1 cellular context compared by ENCODE assay signal in the genomic region with DNA sequence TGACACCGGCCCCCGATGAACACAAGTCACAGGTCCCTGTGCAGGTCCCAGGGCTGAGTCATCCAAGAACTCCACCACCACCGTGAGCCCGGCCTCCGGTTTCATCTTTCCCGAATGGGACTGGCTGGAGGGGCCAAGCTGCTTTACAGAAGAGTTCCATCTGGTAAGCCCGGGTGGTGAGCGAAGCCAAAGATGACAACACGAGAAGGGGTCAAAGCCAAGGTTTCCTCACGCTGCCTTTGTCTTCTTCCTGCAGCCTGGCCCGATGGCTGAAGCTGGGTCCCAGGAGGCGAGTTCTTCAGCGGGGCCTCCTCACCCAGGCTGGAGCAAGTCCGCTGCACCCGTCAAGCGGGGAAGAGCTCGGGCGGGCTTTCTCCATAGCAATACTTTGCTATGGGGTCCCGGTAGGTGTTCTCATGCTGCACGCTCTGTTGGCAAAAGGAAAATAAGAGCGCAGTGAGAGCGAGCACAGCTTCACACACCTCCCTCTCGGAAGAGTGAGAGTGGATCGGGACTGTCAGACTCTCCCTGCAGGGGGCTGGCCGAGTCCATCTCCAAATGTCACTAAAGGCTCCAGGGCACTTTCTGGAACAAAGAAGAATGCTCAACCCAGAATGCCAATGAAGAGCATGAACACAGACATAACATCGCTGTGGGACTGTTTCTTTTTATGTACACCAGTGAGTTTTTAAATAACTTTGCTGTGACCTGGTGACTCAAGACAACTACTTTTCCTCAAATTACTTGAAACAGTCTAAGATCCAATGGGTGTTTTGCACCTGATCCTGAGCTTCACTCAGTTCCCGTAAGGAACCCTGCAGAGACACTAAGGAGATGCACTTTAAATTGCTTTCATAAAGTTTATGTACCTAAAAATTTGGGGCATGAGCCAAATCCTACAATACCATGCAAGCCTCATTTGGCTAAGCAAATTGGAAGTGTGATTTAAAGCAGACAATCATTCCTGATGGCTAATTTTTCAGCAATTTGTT.
TF ChIP-seq lines count a peak whose summit lies in the region.

No MANE protein-coding gene starts in this region.

TF ChIP-seq in HEK293, 187 proteins besides CTCF, POLR2A, EP300 and RAD21 (continued from another document and continues in another):
- peak; percentile 77; the same call in 1 of the 2 replicates for TF ChIP-seq BCL11A (tag by site-specific recombination; IDR thresholded peaks at IDR 0.05; ENCODE audit: low read depth)
- peak; percentile 65 for TF ChIP-seq GLIS2 (tag by site-specific recombination; IDR thresholded peaks at IDR 0.05)
- TF ChIP-seq ZNF394 (tag by site-specific recombination; IDR thresholded peaks at IDR 0.05; ENCODE audit: borderline replicate concordance) = peak; percentile 46; the same call in 1 of the 2 replicates
- TF ChIP-seq ZNF664 (tag by site-specific recombination; IDR thresholded peaks at IDR 0.05) = no peak
- no peak for TF ChIP-seq ZFP3 (tag by site-specific recombination; IDR thresholded peaks at IDR 0.05; ENCODE audit: low read depth)
- TF ChIP-seq ZNF596 (tag by site-specific recombination; IDR thresholded peaks at IDR 0.05) = peak; percentile 74
- TF ChIP-seq ZNF280C (tag by site-specific recombination; IDR thresholded peaks at IDR 0.05) = no peak
- peak; percentile 82 for TF ChIP-seq PATZ1 (tag by site-specific recombination; IDR thresholded peaks at IDR 0.05)
- TF ChIP-seq ZNF112 (tag by site-specific recombination; IDR thresholded peaks at IDR 0.05) = no peak
- TF ChIP-seq ZNF555 (tag by site-specific recombination; conservative IDR thresholded peaks at IDR 0.05) = no peak
- TF ChIP-seq RBAK (tag by site-specific recombination; IDR thresholded peaks at IDR 0.05) = no peak
- TF ChIP-seq ZNF514 (tag by site-specific recombination; IDR thresholded peaks at IDR 0.05) = no peak
- no peak for TF ChIP-seq SETDB1 (IDR thresholded peaks at IDR 0.05; ENCODE audit: insufficient read length, low read length)
- TF ChIP-seq ZNF623 (tag by site-specific recombination; IDR thresholded peaks at IDR 0.05) = no peak
- TF ChIP-seq, protein P1, sequence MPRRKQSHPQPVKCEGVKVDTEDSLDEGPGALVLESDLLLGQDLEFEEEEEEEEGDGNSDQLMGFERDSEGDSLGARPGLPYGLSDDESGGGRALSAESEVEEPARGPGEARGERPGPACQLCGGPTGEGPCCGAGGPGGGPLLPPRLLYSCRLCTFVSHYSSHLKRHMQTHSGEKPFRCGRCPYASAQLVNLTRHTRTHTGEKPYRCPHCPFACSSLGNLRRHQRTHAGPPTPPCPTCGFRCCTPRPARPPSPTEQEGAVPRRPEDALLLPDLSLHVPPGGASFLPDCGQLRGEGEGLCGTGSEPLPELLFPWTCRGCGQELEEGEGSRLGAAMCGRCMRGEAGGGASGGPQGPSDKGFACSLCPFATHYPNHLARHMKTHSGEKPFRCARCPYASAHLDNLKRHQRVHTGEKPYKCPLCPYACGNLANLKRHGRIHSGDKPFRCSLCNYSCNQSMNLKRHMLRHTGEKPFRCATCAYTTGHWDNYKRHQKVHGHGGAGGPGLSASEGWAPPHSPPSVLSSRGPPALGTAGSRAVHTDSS (tag by site-specific recombination; IDR thresholded peaks at IDR 0.05) = no peak
- TF ChIP-seq ZFP69B (tag by site-specific recombination; IDR thresholded peaks at IDR 0.05) = peak; percentile 25; the same call in 1 of the 2 replicates
- TF ChIP-seq ZNF391 (tag by site-specific recombination; IDR thresholded peaks at IDR 0.05; ENCODE audit: borderline replicate concordance, low read depth) = no peak
- TF ChIP-seq OSR2 (tag by site-specific recombination; IDR thresholded peaks at IDR 0.05) = peak; percentile 90
- no peak for TF ChIP-seq MYNN (tag by site-specific recombination; IDR thresholded peaks at IDR 0.05; ENCODE audit: borderline replicate concordance)
- TF ChIP-seq, protein P2, sequence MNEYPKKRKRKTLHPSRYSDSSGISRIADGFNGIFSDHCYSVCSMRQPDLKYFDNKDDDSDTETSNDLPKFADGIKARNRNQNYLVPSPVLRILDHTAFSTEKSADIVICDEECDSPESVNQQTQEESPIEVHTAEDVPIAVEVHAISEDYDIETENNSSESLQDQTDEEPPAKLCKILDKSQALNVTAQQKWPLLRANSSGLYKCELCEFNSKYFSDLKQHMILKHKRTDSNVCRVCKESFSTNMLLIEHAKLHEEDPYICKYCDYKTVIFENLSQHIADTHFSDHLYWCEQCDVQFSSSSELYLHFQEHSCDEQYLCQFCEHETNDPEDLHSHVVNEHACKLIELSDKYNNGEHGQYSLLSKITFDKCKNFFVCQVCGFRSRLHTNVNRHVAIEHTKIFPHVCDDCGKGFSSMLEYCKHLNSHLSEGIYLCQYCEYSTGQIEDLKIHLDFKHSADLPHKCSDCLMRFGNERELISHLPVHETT (tag by site-specific recombination; IDR thresholded peaks at IDR 0.05) = peak; percentile 17; the same call in 1 of the 2 replicates
- no peak for TF ChIP-seq SP2 (tag by site-specific recombination; IDR thresholded peaks at IDR 0.05)
- TF ChIP-seq, protein P3, sequence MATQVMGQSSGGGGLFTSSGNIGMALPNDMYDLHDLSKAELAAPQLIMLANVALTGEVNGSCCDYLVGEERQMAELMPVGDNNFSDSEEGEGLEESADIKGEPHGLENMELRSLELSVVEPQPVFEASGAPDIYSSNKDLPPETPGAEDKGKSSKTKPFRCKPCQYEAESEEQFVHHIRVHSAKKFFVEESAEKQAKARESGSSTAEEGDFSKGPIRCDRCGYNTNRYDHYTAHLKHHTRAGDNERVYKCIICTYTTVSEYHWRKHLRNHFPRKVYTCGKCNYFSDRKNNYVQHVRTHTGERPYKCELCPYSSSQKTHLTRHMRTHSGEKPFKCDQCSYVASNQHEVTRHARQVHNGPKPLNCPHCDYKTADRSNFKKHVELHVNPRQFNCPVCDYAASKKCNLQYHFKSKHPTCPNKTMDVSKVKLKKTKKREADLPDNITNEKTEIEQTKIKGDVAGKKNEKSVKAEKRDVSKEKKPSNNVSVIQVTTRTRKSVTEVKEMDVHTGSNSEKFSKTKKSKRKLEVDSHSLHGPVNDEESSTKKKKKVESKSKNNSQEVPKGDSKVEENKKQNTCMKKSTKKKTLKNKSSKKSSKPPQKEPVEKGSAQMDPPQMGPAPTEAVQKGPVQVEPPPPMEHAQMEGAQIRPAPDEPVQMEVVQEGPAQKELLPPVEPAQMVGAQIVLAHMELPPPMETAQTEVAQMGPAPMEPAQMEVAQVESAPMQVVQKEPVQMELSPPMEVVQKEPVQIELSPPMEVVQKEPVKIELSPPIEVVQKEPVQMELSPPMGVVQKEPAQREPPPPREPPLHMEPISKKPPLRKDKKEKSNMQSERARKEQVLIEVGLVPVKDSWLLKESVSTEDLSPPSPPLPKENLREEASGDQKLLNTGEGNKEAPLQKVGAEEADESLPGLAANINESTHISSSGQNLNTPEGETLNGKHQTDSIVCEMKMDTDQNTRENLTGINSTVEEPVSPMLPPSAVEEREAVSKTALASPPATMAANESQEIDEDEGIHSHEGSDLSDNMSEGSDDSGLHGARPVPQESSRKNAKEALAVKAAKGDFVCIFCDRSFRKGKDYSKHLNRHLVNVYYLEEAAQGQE (tag by site-specific recombination; IDR thresholded peaks at IDR 0.05) = no peak
- no peak for TF ChIP-seq ZNF221 (tag by site-specific recombination; IDR thresholded peaks at IDR 0.05; ENCODE audit: borderline replicate concordance)
- TF ChIP-seq ZNF266 (tag by site-specific recombination; IDR thresholded peaks at IDR 0.05; ENCODE audit: low read depth) = no peak
- no peak for TF ChIP-seq ZNF544 (tag by site-specific recombination; IDR thresholded peaks at IDR 0.05)
- TF ChIP-seq ZNF174 (tag by site-specific recombination; IDR thresholded peaks at IDR 0.05) = no peak
- TF ChIP-seq ZIC2 (tag by site-specific recombination; IDR thresholded peaks at IDR 0.05) = peak; percentile 69
- TF ChIP-seq ZNF777 (tag by site-specific recombination; IDR thresholded peaks at IDR 0.05; ENCODE audit: borderline replicate concordance) = no peak
- TF ChIP-seq ZNF133 (tag by site-specific recombination; IDR thresholded peaks at IDR 0.05) = no peak
- TF ChIP-seq GLI2 (tag by site-specific recombination; IDR thresholded peaks at IDR 0.05; ENCODE audit: borderline replicate concordance, low read depth) = no peak
- 0 out of 2 replicates have a peak, but pooled peaks have one; percentile 44 for TF ChIP-seq ZNF561 (tag by site-specific recombination; IDR thresholded peaks at IDR 0.05; ENCODE audit: borderline replicate concordance)
- no peak for TF ChIP-seq KLF9 (tag by site-specific recombination; IDR thresholded peaks at IDR 0.05; ENCODE audit: low read depth)
- TF ChIP-seq, protein P4, sequence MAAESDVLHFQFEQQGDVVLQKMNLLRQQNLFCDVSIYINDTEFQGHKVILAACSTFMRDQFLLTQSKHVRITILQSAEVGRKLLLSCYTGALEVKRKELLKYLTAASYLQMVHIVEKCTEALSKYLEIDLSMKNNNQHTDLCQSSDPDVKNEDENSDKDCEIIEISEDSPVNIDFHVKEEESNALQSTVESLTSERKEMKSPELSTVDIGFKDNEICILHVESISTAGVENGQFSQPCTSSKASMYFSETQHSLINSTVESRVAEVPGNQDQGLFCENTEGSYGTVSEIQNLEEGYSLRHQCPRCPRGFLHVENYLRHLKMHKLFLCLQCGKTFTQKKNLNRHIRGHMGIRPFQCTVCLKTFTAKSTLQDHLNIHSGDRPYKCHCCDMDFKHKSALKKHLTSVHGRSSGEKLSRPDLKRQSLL (tag by site-specific recombination; IDR thresholded peaks at IDR 0.05) = 0 out of 2 replicates have a peak, but pooled peaks have one; percentile 6
- TF ChIP-seq KLF17 (tag by site-specific recombination; IDR thresholded peaks at IDR 0.05) = no peak
- no peak for TF ChIP-seq ZNF621 (tag by site-specific recombination; IDR thresholded peaks at IDR 0.05)
- TF ChIP-seq ZNF132 (tag by site-specific recombination; IDR thresholded peaks at IDR 0.05; ENCODE audit: borderline replicate concordance) = no peak
- TF ChIP-seq MZF1 (tag by site-specific recombination; IDR thresholded peaks at IDR 0.05; ENCODE audit: borderline replicate concordance) = no peak; the same call in 1 of the 2 replicates
- peak; percentile 55; the same call in 1 of the 2 replicates for TF ChIP-seq ZSCAN23 (tag by site-specific recombination; IDR thresholded peaks at IDR 0.05)
- TF ChIP-seq TCF7L2 (IDR thresholded peaks at IDR 0.05; ENCODE audit: borderline replicate concordance, low read depth, low read length) = no peak
- TF ChIP-seq INSM2 (tag by site-specific recombination; IDR thresholded peaks at IDR 0.05) = no peak; the same call in 1 of the 2 replicates
- no peak for TF ChIP-seq ATF2 (tag by site-specific recombination; IDR thresholded peaks at IDR 0.05; ENCODE audit: low read depth)
- TF ChIP-seq ZNF311 (tag by site-specific recombination; IDR thresholded peaks at IDR 0.05; ENCODE audit: borderline replicate concordance) = no peak
